ENCODE assay signal across 8 cellular contexts in the genomic region with DNA sequence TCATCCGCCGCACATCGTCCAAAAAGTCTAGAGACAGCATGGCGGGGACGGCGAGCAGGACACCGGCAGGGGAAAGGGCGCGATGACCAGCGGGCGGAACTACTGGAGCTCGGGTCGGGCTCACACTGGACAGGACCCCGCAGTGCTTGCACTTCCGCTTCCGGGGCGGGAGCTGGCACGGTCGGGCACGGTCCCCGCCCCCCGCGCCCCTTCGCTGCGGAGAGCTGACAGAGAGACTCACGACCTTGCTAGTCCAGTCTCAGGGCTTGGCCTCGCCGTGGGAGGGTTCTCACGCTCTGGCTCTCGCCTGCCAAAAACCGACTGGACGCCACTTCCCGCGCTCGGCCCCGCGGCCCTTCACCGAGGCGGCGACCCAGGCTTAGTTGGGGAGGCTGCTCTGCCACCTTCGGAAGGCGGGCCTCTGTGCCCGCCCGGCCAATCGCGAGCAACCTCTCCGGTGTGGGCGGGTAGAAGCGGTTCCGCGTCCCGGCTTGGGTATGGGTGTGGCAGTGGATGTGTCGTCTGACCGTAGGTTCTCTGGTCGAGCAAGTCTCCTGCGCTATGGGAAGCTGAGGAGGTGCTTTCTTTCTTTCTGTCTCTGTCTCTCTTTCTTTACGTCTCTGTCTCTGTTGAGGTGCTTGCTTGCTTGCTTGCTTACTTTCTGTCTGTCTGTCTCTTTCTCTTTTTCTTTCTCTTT. TPM values are rescaled to one million over a fixed set of nuclear protein-coding genes. Genes with fewer than 3 reads are reported as not detected.
DNase-seq lines count a peak whose midpoint lies in the region; ATAC-seq and TF ChIP-seq lines count a peak whose summit lies in the region.

A gene (minus strand): TSS at position 104 of the 697 bp plus-strand sequence. CDS start 64 bp downstream, at position 40.

- no peaks in the 10 kb centered on the region for H3K9me3 ChIP-seq in right lobe of liver

- H3K36me3 Mint-ChIP-seq in CD14-positive monocyte = peaks cover 2 to 16% of the 10 kb centered on the region in 2 donors
- H3K36me3 Mint-ChIP-seq in activated CD4-positive, alpha-beta memory T cell treated with anti-CD3 and anti-CD28 coated beads for 36 hours = peaks cover 14% of the 10 kb centered on the region

- H3K4me1 ChIP-seq in right lobe of liver = peaks cover 0 to 15% (median 5%) of the 10 kb centered on the region in 4 donors

- peak within 1 kb of the TSS; percentile 86 to 100 (median 99) for H3K27ac Mint-ChIP-seq in CD14-positive monocyte
- H3K27ac Mint-ChIP-seq in activated CD4-positive, alpha-beta memory T cell treated with anti-CD3 and anti-CD28 coated beads for 36 hours = peak within 1 kb of the TSS; percentile 93

- peaks cover 0 to 2% (median 0%) of the 10 kb centered on the region in 4 donors for H3K36me3 ChIP-seq in right lobe of liver

- 0% methylated on average over 9 of the region's 57 CpGs for WGBS in right lobe of liver (ENCODE audit: insufficient coverage, low coverage, low lambda C conversion rate, missing lambda C conversion rate)

- peaks cover 0 to 2% (median 0%) of the 10 kb centered on the region in 3 donors for H3K27me3 Mint-ChIP-seq in CD14-positive monocyte (ENCODE audit: low read depth in 3 of 3)
- H3K27me3 Mint-ChIP-seq in activated CD4-positive, alpha-beta memory T cell treated with anti-CD3 and anti-CD28 coated beads for 36 hours = no peaks in the 10 kb centered on the region

- H3K9me3 Mint-ChIP-seq in CD14-positive monocyte = peaks cover 0 to 4% (median 0%) of the 10 kb centered on the region in 7 donors
- H3K9me3 Mint-ChIP-seq in activated CD4-positive, alpha-beta memory T cell treated with anti-CD3 and anti-CD28 coated beads for 36 hours = no peaks in the 10 kb centered on the region

- no peak for TF ChIP-seq CTCF in CD14-positive monocyte (IDR thresholded peaks at IDR 0.05)
- peak in 32 of 56 donors; percentile 7 to 53 (median 30) for TF ChIP-seq CTCF in dorsolateral prefrontal cortex (IDR thresholded peaks at IDR 0.05 in 54 of 56, conservative IDR thresholded peaks at IDR 0.05 in 2 of 56; ENCODE audit: low read depth in 1 of 56, partially characterized antibody in 56 of 56)
- peak in 1 of 4 donors; percentile 21 for TF ChIP-seq CTCF in right lobe of liver (IDR thresholded peaks at IDR 0.05)

- DNase-seq in CD14-positive monocyte (ENCODE audit: low spot score) (peak; percentile 95), NCI-H82 (lab: John Stamatoyannopoulos, UW) (peak; percentile 95), dorsolateral prefrontal cortex (peak; percentile 93 to 97 (median 96)), right lobe of liver (peak; percentile 97 to 98 (median 97))
- DNase-seq in activated CD4-positive, alpha-beta memory T cell treated with anti-CD3 and anti-CD28 coated beads for 36 hours = peak; percentile 96
- DNase-seq in stimulated activated CD4-positive, alpha-beta T cell treated with anti-CD3 and anti-CD28 coated beads, Interleukin-4, amount 100 ng/mL, for 4 hours = peak; percentile 88 to 89

- peak; percentile 96 for ATAC-seq in GM19397 (IDR thresholded peaks at IDR 0.05; ENCODE audit: unreplicated experiment)
- peak; percentile 94 for ATAC-seq in HG03571 (IDR thresholded peaks at IDR 0.05; ENCODE audit: unreplicated experiment)
- ATAC-seq in right lobe of liver = peak; percentile 96 to 99 (median 97)

- H3K4me1 Mint-ChIP-seq in CD14-positive monocyte = peaks cover 54% of the 10 kb centered on the region
- H3K4me1 Mint-ChIP-seq in activated CD4-positive, alpha-beta memory T cell treated with anti-CD3 and anti-CD28 coated beads for 36 hours (ENCODE audit: low read depth) = peaks cover 45% of the 10 kb centered on the region

- peak within 1 kb of the TSS; percentile 98 to 100 for H3K4me3 Mint-ChIP-seq in CD14-positive monocyte
- peak within 1 kb of the TSS; percentile 92 for H3K4me3 Mint-ChIP-seq in activated CD4-positive, alpha-beta memory T cell treated with anti-CD3 and anti-CD28 coated beads for 36 hours

- H3K4me3 ChIP-seq in dorsolateral prefrontal cortex (peak within 1 kb of the TSS; percentile 61 to 99 (median 91)), right lobe of liver (peak within 1 kb of the TSS; percentile 77 to 88 (median 86))

- intact Hi-C loops in CD14-positive monocyte (cut with micrococcal nuclease) = loop anchor here (1.0 to 10.0 kb wide), 5 partner anchors 19 to 269 kb away; a partner anchor contains a TSS
- intact Hi-C loops in activated CD4-positive, alpha-beta memory T cell treated with anti-CD3 and anti-CD28 coated beads for 36 hours (cut with micrococcal nuclease) = loop anchor here (1.0 to 2.0 kb wide), 5 partner anchors 9 to 61 kb away; a partner anchor contains a TSS
- intact Hi-C loops in dorsolateral prefrontal cortex (cut with DNase I) = loop anchor here (1.0 to 10.0 kb wide), 3 partner anchors 32 to 111 kb away; a partner anchor contains a TSS
- intact Hi-C loops in right lobe of liver (cut with DNase I) = loop anchor here in 1 of 2 donors (10.0 kb wide), 1 partner anchor 61 kb away; a partner anchor contains a TSS

- H3K27me3 ChIP-seq in dorsolateral prefrontal cortex = no peaks in the 10 kb centered on the region
- H3K27me3 ChIP-seq in right lobe of liver = no peaks in the 10 kb centered on the region

- TF ChIP-seq POLR2A in right lobe of liver (IDR thresholded peaks at IDR 0.05) = peak; percentile 83

- H3K27ac ChIP-seq in dorsolateral prefrontal cortex (peak within 1 kb of the TSS; percentile 66 to 98 (median 95)), right lobe of liver (peak within 1 kb of the TSS; percentile 60 to 89 (median 80))

- CTCF ChIA-PET in activated CD4-positive, alpha-beta memory T cell treated with anti-CD3 and anti-CD28 coated beads for 36 hours (lab: Charles Lee) = interaction anchor here (0.9 to 4.6 kb wide), 11 partner anchors 9 to 117 kb away, joined by 3 to 28 read pairs (median 4); a partner anchor contains a TSS

- POLR2A ChIA-PET in activated CD4-positive, alpha-beta memory T cell treated with anti-CD3 and anti-CD28 coated beads for 36 hours (lab: Charles Lee) = interaction anchor here (0.5 to 3.2 kb wide), 22 partner anchors 9 to 264 kb away, joined by 3 to 58 read pairs (median 4); a partner anchor contains a TSS

RNA-seq across cellular contexts. Expression of the gene that starts here (rescaled TPM):
- polyA plus RNA-seq in CD14-positive monocyte = 100 to 1,000 TPM; 154 to 166 TPM
- 100 to 1,000 TPM; 132 to 136 TPM for total RNA-seq in activated CD4-positive, alpha-beta memory T cell treated with anti-CD3 and anti-CD28 coated beads for 36 hours
- 10 to 100 TPM; 22.6 to 55.4 (median 35.9) TPM for total RNA-seq in dorsolateral prefrontal cortex
- total RNA-seq in right lobe of liver = 10 to 100 TPM; 58.7 to 71.5 (median 65.3) TPM

Comparison
In these comparisons a context has a peak if more than half of its experiments do, and no peak if none do; other contexts are left out.
1. Peak in every context shown above with its lines: DNase-seq, ATAC-seq, H3K4me3 ChIP-seq and H3K27ac ChIP-seq.